1 cellular context compared by ENCODE assay signal in genomic region chr10:7027913-7028808, GRCh38.
TF ChIP-seq lines count a peak whose summit lies in the region.

No MANE protein-coding gene starts in this region.

TF ChIP-seq in K562, 482 proteins besides CTCF, POLR2A, EP300 and RAD21 (continued from another document and continues in another):
- TF ChIP-seq UBTF (IDR thresholded peaks at IDR 0.05; ENCODE audit: borderline replicate concordance in 1 of 2, low read depth in 2 of 2, low read length in 2 of 2) (no peak), KDM1A (IDR thresholded peaks at IDR 0.05) (peak; percentile 58 to 78), TEAD4 (IDR thresholded peaks at IDR 0.05; ENCODE audit: low read length) (peak; percentile 85), TEAD4 (CRISPR knock-in tag; IDR thresholded peaks at IDR 0.05; ENCODE audit: borderline replicate concordance) (no peak), HDAC2 (IDR thresholded peaks at IDR 0.05) (peak; percentile 89), ZBTB40 (IDR thresholded peaks at IDR 0.05) (0 out of 2 replicates have a peak, but pooled peaks have one; percentile 16), ZBTB40 (CRISPR knock-in tag; IDR thresholded peaks at IDR 0.05) (no peak), EHMT2 (IDR thresholded peaks at IDR 0.05) (peak; percentile 54; the same call in 1 of the 2 replicates), ZNF318 (IDR thresholded peaks at IDR 0.05; ENCODE audit: borderline replicate concordance in 1 of 2, low read depth in 1 of 2) (peak in 1 of 2 experiments; percentile 86; a peak in 2 of 4 replicates), IRF1 (CRISPR knock-in tag; IDR thresholded peaks at IDR 0.05; ENCODE audit: borderline replicate concordance) (no peak), ADNP (tag; IDR thresholded peaks at IDR 0.05) (peak; percentile 46; the same call in 1 of the 2 replicates), GATAD2A (IDR thresholded peaks at IDR 0.05) (peak; percentile 71), FOS (IDR thresholded peaks at IDR 0.05; ENCODE audit: extremely low read depth, insufficient read length) (peak; percentile 90), HMBOX1 (IDR thresholded peaks at IDR 0.05) (peak; percentile 72), KAT2B (IDR thresholded peaks at IDR 0.05; ENCODE audit: low read depth, low read length) (no peak), HDAC1 (IDR thresholded peaks at IDR 0.05) (peak in 1 of 2 experiments; percentile 72; a peak in 2 of 4 replicates), EP400 (IDR thresholded peaks at IDR 0.05) (peak; percentile 84), TBP (optimal IDR thresholded peaks at IDR 0.05; ENCODE audit: low read depth, low read length) (peak; percentile 58), CCNT2 (IDR thresholded peaks at IDR 0.05; ENCODE audit: borderline replicate concordance, extremely low read depth, insufficient read length, low read depth, low read length) (peak; percentile 55), ETV1 (tag; conservative IDR thresholded peaks at IDR 0.05; ENCODE audit: low read depth) (0 out of 2 replicates have a peak, but pooled peaks have one; percentile 35), FOXK2 (conservative IDR thresholded peaks at IDR 0.05 in 1 of 2, IDR thresholded peaks at IDR 0.05 in 1 of 2; ENCODE audit: low read depth in 2 of 2) (peak; percentile 33 to 60; a peak in 3 of 4 replicates), RERE (CRISPR knock-in tag; IDR thresholded peaks at IDR 0.05; ENCODE audit: borderline replicate concordance) (no peak), SOX6 (IDR thresholded peaks at IDR 0.05) (peak; percentile 63), FOXA3 (CRISPR knock-in tag; conservative IDR thresholded peaks at IDR 0.05 in 1 of 2, IDR thresholded peaks at IDR 0.05 in 1 of 2) (peak in 1 of 2 experiments; percentile 45; a peak in 2 of 4 replicates), SMAD1 (IDR thresholded peaks at IDR 0.05; ENCODE audit: low read depth, low read length, partially characterized antibody) (peak; percentile 65)
